In the genomic region with DNA sequence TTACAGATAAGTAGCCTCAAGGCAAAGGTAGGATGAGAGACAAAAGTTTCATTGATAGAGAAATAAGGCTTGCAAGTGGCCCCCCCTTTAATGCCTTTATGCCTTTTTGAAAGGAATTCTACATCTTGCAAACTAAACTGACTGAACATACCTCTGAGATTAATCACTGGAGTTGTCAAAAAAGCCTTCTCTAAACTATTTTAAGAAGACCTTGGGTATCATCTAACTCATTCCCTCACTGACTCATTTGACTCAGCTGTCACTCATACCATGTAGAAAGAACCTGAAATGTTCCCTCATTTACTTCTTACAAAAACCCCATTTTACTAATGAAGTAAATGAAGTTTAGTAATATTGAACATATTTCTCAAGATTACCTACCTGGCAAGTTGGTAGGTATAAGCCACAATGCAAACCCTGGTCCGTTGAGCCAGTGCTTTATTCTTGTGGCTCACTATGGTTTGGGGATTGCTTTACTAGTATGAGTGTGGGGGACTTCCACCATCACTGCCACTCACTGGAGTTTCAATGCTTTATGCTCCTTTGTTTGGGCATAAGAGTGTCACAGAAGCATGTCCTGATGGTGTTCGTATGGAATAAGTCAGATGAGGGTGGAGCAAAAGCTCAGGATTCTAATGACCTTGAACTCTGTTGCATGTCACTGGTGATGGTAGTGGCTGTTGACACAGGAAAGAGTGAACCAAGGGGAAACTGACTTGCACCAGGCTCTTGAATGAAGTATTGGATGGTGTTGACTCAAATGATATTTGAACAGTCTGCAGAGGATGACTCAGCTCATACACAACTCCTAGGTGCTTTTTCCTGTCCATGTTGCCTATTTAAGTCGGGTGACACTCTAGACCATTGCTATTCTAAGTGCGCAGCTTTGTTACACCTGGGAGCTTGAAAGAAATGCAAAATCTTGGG, we compare ENCODE assay signal across 8 cellular contexts.
DNase-seq lines count a peak whose midpoint lies in the region; ATAC-seq and TF ChIP-seq lines count a peak whose summit lies in the region.

No MANE protein-coding gene starts in this region.

- H3K4me1 ChIP-seq in Panc1 (ENCODE audit: control insufficient read depth, insufficient read depth, low read length): no peaks in the 10 kb centered on the region
- peaks cover 4% of the 10 kb centered on the region for H3K4me1 ChIP-seq in psoas muscle

- peak overlapping the region; percentile 86 for H3K27ac Mint-ChIP-seq in activated CD4-positive, alpha-beta T cell treated with anti-CD3 and anti-CD28 coated beads, Interleukin-2, amount 10 ng/mL, durations not matched to agents 24 days and 14 days

- H3K36me3 Mint-ChIP-seq in activated CD4-positive, alpha-beta T cell treated with anti-CD3 and anti-CD28 coated beads, Interleukin-2, amount 10 ng/mL, durations not matched to agents 24 days and 14 days (ENCODE audit: low read depth): no peaks in the 10 kb centered on the region

- no peaks in the 10 kb centered on the region for H3K9me3 Mint-ChIP-seq in activated CD4-positive, alpha-beta T cell treated with anti-CD3 and anti-CD28 coated beads, Interleukin-2, amount 10 ng/mL, durations not matched to agents 24 days and 14 days

- no peaks in the 10 kb centered on the region for H3K27me3 ChIP-seq in Panc1 (ENCODE audit: control insufficient read depth, insufficient read depth, low read length)
- H3K27me3 ChIP-seq in psoas muscle (ENCODE audit: insufficient read depth in 3 of 3, low read length in 2 of 3): no peaks in the 10 kb centered on the region

- H3K4me3 Mint-ChIP-seq in activated CD4-positive, alpha-beta T cell treated with anti-CD3 and anti-CD28 coated beads, Interleukin-2, amount 10 ng/mL, durations not matched to agents 24 days and 14 days: no peak overlapping the region

- no peak overlapping the region for H3K27ac ChIP-seq in Panc1 (ENCODE audit: low read length)
- no peak overlapping the region for H3K27ac ChIP-seq in psoas muscle

- peak; percentile 65 for DNase-seq in activated CD4-positive, alpha-beta T cell treated with anti-CD3 and anti-CD28 coated beads, Interleukin-2, amount 10 ng/mL, durations not matched to agents 24 days and 14 days
- DNase-seq in activated CD4-positive, alpha-beta T cell treated with anti-CD3 and anti-CD28 coated beads for 1 hour: no peak
- DNase-seq in Panc1 (ENCODE audit: low read depth, low spot score) (peak; percentile 15), psoas muscle (no peak), hypothalamus (lab: John Stamatoyannopoulos, UW) (no peak), NCI-H2171 (lab: John Stamatoyannopoulos, UW) (no peak)
- no peak for DNase-seq in effector CD8-positive, alpha-beta T cell (lab: John Stamatoyannopoulos, UW)

- 73 to 91% (median 84%) methylated on average over 4 of the region's 4 CpGs for WGBS in psoas muscle, 3 donors

- intact Hi-C loops in activated CD4-positive, alpha-beta T cell treated with anti-CD3 and anti-CD28 coated beads, Interleukin-2, amount 10 ng/mL, durations not matched to agents 24 days and 14 days (cut with micrococcal nuclease): loop anchor here (1.0 to 10.0 kb wide), 6 partner anchors 199 to 731 kb away; a partner anchor contains a TSS
- intact Hi-C loops in Panc1 (cut with micrococcal nuclease; ENCODE audit: unreplicated experiment) (no loop called here), psoas muscle (cut with DNase I) (no loop called here)

- CTCF ChIA-PET in Panc1 (lab: Charles Lee): no interaction called here

- H3K4me3 ChIP-seq in Panc1 (ENCODE audit: low read depth in 2 of 2, low read length in 2 of 2) (no peak overlapping the region), psoas muscle (no peak overlapping the region)

- POLR2A ChIA-PET in Panc1 (lab: Charles Lee): no interaction called here

- ATAC-seq in HG02610 (IDR thresholded peaks at IDR 0.05; ENCODE audit: unreplicated experiment): peak; percentile 88
- no peak for ATAC-seq in Panc1
- ATAC-seq in psoas muscle: peak in 3 of 4 donors; percentile 48 to 76 (median 56)

- H3K4me1 Mint-ChIP-seq in activated CD4-positive, alpha-beta T cell treated with anti-CD3 and anti-CD28 coated beads, Interleukin-2, amount 10 ng/mL, durations not matched to agents 24 days and 14 days: peaks cover 19% of the 10 kb centered on the region

- no TSS peak for BruUV-seq in Panc1 (replicated peaks; lab: Mats Ljungman, UMichigan)

- H3K27me3 Mint-ChIP-seq in activated CD4-positive, alpha-beta T cell treated with anti-CD3 and anti-CD28 coated beads, Interleukin-2, amount 10 ng/mL, durations not matched to agents 24 days and 14 days: no peaks in the 10 kb centered on the region

- H3K36me3 ChIP-seq in Panc1 (ENCODE audit: control insufficient read depth, insufficient read depth, low read length): no peaks in the 10 kb centered on the region
- H3K36me3 ChIP-seq in psoas muscle (ENCODE audit: insufficient read depth in 1 of 2, low read depth in 1 of 2): no peaks in the 10 kb centered on the region

- H3K9me3 ChIP-seq in Panc1 (ENCODE audit: control insufficient read depth, insufficient read depth, low read depth, low read length): no peaks in the 10 kb centered on the region
- H3K9me3 ChIP-seq in psoas muscle: no peaks in the 10 kb centered on the region

- in situ Hi-C loops in Panc1 (cut with HindIII; ENCODE audit: low pct_unique_long_range_greater_than_20kb, low sequenced_read_pairs): no loop called here

- TF ChIP-seq CTCF in Panc1 (IDR thresholded peaks at IDR 0.05) (no peak), psoas muscle (IDR thresholded peaks at IDR 0.05) (no peak)

Comparison
In these comparisons a context has a peak if more than half of its experiments do, and no peak if none do; other contexts are left out.
1. DNase-seq: peak in activated CD4-positive, alpha-beta T cell treated with anti-CD3 and anti-CD28 coated beads, Interleukin-2, amount 10 ng/mL, durations not matched to agents 24 days and 14 days (single experiment) and Panc1 (single experiment); none in activated CD4-positive, alpha-beta T cell treated with anti-CD3 and anti-CD28 coated beads for 1 hour (single experiment), psoas muscle (0 of 2), hypothalamus (0 of 51), effector CD8-positive, alpha-beta T cell (single experiment) and NCI-H2171 (single experiment).